ENCODE assay signal across 1 cellular context in genomic region chr19:11530432-11530831, GRCh38.
TF ChIP-seq lines count a peak whose summit lies in the region.

No MANE protein-coding gene starts in this region.

TF ChIP-seq in HepG2, 621 proteins besides CTCF, POLR2A, EP300 and RAD21 (continued from another document and continues in another):
- TF ChIP-seq ARID4A (CRISPR knock-in tag; IDR thresholded peaks at IDR 0.05; ENCODE audit: borderline replicate concordance): peak; percentile 89; the same call in 1 of the 2 replicates
- no peak for TF ChIP-seq ZNF773 (CRISPR knock-in tag; IDR thresholded peaks at IDR 0.05; ENCODE audit: borderline replicate concordance)
- TF ChIP-seq ZFP36L1 (CRISPR knock-in tag; IDR thresholded peaks at IDR 0.05): no peak
- no peak for TF ChIP-seq NFIB (CRISPR knock-in tag; IDR thresholded peaks at IDR 0.05; ENCODE audit: borderline replicate concordance)
- TF ChIP-seq TFDP1 (CRISPR knock-in tag; IDR thresholded peaks at IDR 0.05; ENCODE audit: borderline replicate concordance): peak; percentile 94
- TF ChIP-seq HDAC2 (CRISPR knock-in tag; IDR thresholded peaks at IDR 0.05): peak; percentile 87
- no peak for TF ChIP-seq ZNF83 (CRISPR knock-in tag; IDR thresholded peaks at IDR 0.05; ENCODE audit: borderline replicate concordance)
- no peak for TF ChIP-seq ZNF850 (CRISPR knock-in tag; conservative IDR thresholded peaks at IDR 0.05)
- TF ChIP-seq SNAPC5 (CRISPR knock-in tag; IDR thresholded peaks at IDR 0.05; ENCODE audit: borderline replicate concordance): no peak
- 0 out of 2 replicates have a peak, but pooled peaks have one; percentile 60 for TF ChIP-seq ARNT2 (CRISPR knock-in tag; IDR thresholded peaks at IDR 0.05; ENCODE audit: low read depth)
- 0 out of 2 replicates have a peak, but pooled peaks have one; percentile 55 for TF ChIP-seq RXRA (CRISPR knock-in tag; IDR thresholded peaks at IDR 0.05)
- TF ChIP-seq YY1 (IDR thresholded peaks at IDR 0.05; ENCODE audit: insufficient read depth, insufficient replicate concordance, low read depth, low read length): peak; percentile 42
- TF ChIP-seq NFKBIZ (CRISPR knock-in tag; IDR thresholded peaks at IDR 0.05): 0 out of 2 replicates have a peak, but pooled peaks have one; percentile 30
- TF ChIP-seq HES4 (CRISPR knock-in tag; IDR thresholded peaks at IDR 0.05; ENCODE audit: borderline replicate concordance): no peak
- TF ChIP-seq ISX (CRISPR knock-in tag; conservative IDR thresholded peaks at IDR 0.05): no peak
- no peak for TF ChIP-seq ZNF354B (CRISPR knock-in tag; IDR thresholded peaks at IDR 0.05)
- peak; percentile 84 for TF ChIP-seq ERF (CRISPR knock-in tag; IDR thresholded peaks at IDR 0.05)
- TF ChIP-seq FOXA3 (CRISPR knock-in tag; IDR thresholded peaks at IDR 0.05): peak; percentile 43
- no peak for TF ChIP-seq ZNF30 (CRISPR knock-in tag; IDR thresholded peaks at IDR 0.05)
- TF ChIP-seq TAF1 (CRISPR knock-in tag; IDR thresholded peaks at IDR 0.05): no peak
- TF ChIP-seq CBX1 (IDR thresholded peaks at IDR 0.05; ENCODE audit: low read depth): peak; percentile 66
- no peak for TF ChIP-seq EZH2 (conservative IDR thresholded peaks at IDR 0.05; ENCODE audit: low read depth, low read length)
- no peak for TF ChIP-seq NPAS2 (CRISPR knock-in tag; IDR thresholded peaks at IDR 0.05; ENCODE audit: borderline replicate concordance)
- no peak for TF ChIP-seq ZBTB44 (CRISPR knock-in tag; IDR thresholded peaks at IDR 0.05)
- no peak for TF ChIP-seq DZIP1 (CRISPR knock-in tag; IDR thresholded peaks at IDR 0.05)
- no peak for TF ChIP-seq GMEB1 (CRISPR knock-in tag; IDR thresholded peaks at IDR 0.05; ENCODE audit: borderline replicate concordance)
- TF ChIP-seq HMGXB4 (CRISPR knock-in tag; IDR thresholded peaks at IDR 0.05; ENCODE audit: borderline replicate concordance in 1 of 2, low read depth in 1 of 2): peak in 1 of 2 experiments; percentile 77; a peak in 2 of 4 replicates
- 0 out of 2 replicates have a peak, but pooled peaks have one; percentile 42 for TF ChIP-seq ZNF251 (CRISPR knock-in tag; IDR thresholded peaks at IDR 0.05)
- TF ChIP-seq HNRNPL (IDR thresholded peaks at IDR 0.05; ENCODE audit: low read depth, low read length): 0 out of 2 replicates have a peak, but pooled peaks have one; percentile 66
- TF ChIP-seq TGIF2 (CRISPR knock-in tag; IDR thresholded peaks at IDR 0.05): peak; percentile 100
- no peak for TF ChIP-seq NFE2L2 (IDR thresholded peaks at IDR 0.05; ENCODE audit: low read length)
- TF ChIP-seq ZMYM2 (CRISPR knock-in tag; IDR thresholded peaks at IDR 0.05): no peak
- peak; percentile 48; the same call in 1 of the 2 replicates for TF ChIP-seq ZBTB26 (CRISPR knock-in tag; IDR thresholded peaks at IDR 0.05; ENCODE audit: borderline replicate concordance)
- peak; percentile 36; the same call in 1 of the 2 replicates for TF ChIP-seq SP4 (CRISPR knock-in tag; IDR thresholded peaks at IDR 0.05)
- TF ChIP-seq TRIM22 (IDR thresholded peaks at IDR 0.05): no peak
- 0 out of 2 replicates have a peak, but pooled peaks have one; percentile 37 for TF ChIP-seq ZNF335 (CRISPR knock-in tag; IDR thresholded peaks at IDR 0.05)
- TF ChIP-seq ZNF124 (CRISPR knock-in tag; IDR thresholded peaks at IDR 0.05): no peak
- peak; percentile 98 for TF ChIP-seq CEBPB (IDR thresholded peaks at IDR 0.05; ENCODE audit: borderline replicate concordance, low read depth, low read length)
- TF ChIP-seq ZNF230 (CRISPR knock-in tag; IDR thresholded peaks at IDR 0.05): no peak
- TF ChIP-seq SRSF1 (optimal IDR thresholded peaks at IDR 0.05; ENCODE audit: low read depth, low read length): no peak
- TF ChIP-seq STAG1 (CRISPR knock-in tag; IDR thresholded peaks at IDR 0.05): peak; percentile 54
- TF ChIP-seq MLX (CRISPR knock-in tag; IDR thresholded peaks at IDR 0.05): peak; percentile 95
- peak; percentile 40; the same call in 1 of the 2 replicates for TF ChIP-seq ZFY (CRISPR knock-in tag; IDR thresholded peaks at IDR 0.05)
- TF ChIP-seq FOXP1 (IDR thresholded peaks at IDR 0.05): no peak
- TF ChIP-seq FOXP1 (CRISPR knock-in tag; IDR thresholded peaks at IDR 0.05): no peak
- peak; percentile 90 for TF ChIP-seq MEIS2 (CRISPR knock-in tag; IDR thresholded peaks at IDR 0.05)
- no peak for TF ChIP-seq KAT7 (CRISPR knock-in tag; IDR thresholded peaks at IDR 0.05; ENCODE audit: borderline replicate concordance)
- TF ChIP-seq SUZ12 (IDR thresholded peaks at IDR 0.05; ENCODE audit: low read depth, low read length): no peak
- no peak for TF ChIP-seq MTF2 (CRISPR knock-in tag; IDR thresholded peaks at IDR 0.05; ENCODE audit: borderline replicate concordance)
- TF ChIP-seq RFX5 (IDR thresholded peaks at IDR 0.05; ENCODE audit: low read depth, low read length): no peak
- TF ChIP-seq CEBPG (CRISPR knock-in tag; IDR thresholded peaks at IDR 0.05): peak; percentile 90
- no peak for TF ChIP-seq MIXL1 (CRISPR knock-in tag; IDR thresholded peaks at IDR 0.05)
- peak; percentile 92 for TF ChIP-seq BHLHE40 (IDR thresholded peaks at IDR 0.05; ENCODE audit: low read length)
- peak; percentile 42; the same call in 1 of the 2 replicates for TF ChIP-seq MIER3 (CRISPR knock-in tag; IDR thresholded peaks at IDR 0.05; ENCODE audit: borderline replicate concordance)
- peak; percentile 89; the same call in 1 of the 2 replicates for TF ChIP-seq SIN3A (IDR thresholded peaks at IDR 0.05; ENCODE audit: borderline replicate concordance, low read depth, low read length)
- no peak for TF ChIP-seq ZNF678 (CRISPR knock-in tag; IDR thresholded peaks at IDR 0.05)
